In the genomic region with DNA sequence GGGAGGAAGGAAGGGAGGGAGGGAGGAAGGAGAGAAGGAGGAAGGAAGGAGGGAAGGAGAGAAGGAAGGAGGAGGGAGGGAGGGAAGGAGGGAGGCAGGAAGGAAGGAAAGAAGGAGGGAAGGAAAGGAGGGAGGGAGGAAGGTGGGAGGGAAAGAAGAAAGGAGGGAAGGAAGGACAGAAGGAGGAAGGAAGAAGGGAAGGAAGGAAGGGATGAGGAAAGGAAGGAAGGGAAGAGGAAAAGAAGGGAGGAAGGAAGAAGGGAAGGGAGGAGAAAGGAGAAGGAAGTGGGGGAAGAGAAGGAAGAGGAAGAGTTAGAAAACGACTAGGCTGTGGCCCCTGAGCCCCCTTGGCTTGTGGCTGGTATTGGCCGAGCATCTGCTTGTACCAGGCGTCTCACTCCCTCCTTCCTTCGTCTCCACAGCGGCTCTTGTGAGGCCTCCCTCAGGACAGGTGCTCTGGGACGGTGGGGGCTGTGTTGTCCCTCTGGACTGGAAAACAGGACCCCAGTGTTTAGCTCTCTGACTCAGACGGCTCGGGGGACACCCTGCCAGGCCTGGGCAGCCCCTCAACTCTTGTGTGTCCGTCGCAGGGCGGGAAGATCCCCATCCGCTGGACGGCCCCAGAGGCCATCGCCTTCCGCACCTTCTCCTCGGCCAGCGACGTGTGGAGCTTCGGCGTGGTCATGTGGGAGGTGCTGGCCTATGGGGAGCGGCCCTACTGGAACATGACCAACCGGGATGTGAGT, we compare ENCODE assay signal across 2 cellular contexts.
TF ChIP-seq lines count a peak whose summit lies in the region.

No MANE protein-coding gene starts in this region.

TF ChIP-seq in Ishikawa, 13 proteins besides CTCF, POLR2A, EP300 and RAD21 (continued from another document):
- TF ChIP-seq, protein P1, sequence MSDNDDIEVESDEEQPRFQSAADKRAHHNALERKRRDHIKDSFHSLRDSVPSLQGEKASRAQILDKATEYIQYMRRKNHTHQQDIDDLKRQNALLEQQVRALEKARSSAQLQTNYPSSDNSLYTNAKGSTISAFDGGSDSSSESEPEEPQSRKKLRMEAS (IDR thresholded peaks at IDR 0.05): peak; percentile 94
- TF ChIP-seq, protein P2, sequence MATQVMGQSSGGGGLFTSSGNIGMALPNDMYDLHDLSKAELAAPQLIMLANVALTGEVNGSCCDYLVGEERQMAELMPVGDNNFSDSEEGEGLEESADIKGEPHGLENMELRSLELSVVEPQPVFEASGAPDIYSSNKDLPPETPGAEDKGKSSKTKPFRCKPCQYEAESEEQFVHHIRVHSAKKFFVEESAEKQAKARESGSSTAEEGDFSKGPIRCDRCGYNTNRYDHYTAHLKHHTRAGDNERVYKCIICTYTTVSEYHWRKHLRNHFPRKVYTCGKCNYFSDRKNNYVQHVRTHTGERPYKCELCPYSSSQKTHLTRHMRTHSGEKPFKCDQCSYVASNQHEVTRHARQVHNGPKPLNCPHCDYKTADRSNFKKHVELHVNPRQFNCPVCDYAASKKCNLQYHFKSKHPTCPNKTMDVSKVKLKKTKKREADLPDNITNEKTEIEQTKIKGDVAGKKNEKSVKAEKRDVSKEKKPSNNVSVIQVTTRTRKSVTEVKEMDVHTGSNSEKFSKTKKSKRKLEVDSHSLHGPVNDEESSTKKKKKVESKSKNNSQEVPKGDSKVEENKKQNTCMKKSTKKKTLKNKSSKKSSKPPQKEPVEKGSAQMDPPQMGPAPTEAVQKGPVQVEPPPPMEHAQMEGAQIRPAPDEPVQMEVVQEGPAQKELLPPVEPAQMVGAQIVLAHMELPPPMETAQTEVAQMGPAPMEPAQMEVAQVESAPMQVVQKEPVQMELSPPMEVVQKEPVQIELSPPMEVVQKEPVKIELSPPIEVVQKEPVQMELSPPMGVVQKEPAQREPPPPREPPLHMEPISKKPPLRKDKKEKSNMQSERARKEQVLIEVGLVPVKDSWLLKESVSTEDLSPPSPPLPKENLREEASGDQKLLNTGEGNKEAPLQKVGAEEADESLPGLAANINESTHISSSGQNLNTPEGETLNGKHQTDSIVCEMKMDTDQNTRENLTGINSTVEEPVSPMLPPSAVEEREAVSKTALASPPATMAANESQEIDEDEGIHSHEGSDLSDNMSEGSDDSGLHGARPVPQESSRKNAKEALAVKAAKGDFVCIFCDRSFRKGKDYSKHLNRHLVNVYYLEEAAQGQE (IDR thresholded peaks at IDR 0.05; ENCODE audit: low read depth): no peak
- no peak for TF ChIP-seq CREB1 (IDR thresholded peaks at IDR 0.05; ENCODE audit: low read depth)
- no peak for TF ChIP-seq TAF1 (IDR thresholded peaks at IDR 0.05; ENCODE audit: low read depth)
- no peak for TF ChIP-seq TCF12 (IDR thresholded peaks at IDR 0.05; ENCODE audit: low read depth)
- no peak for TF ChIP-seq YY1 (IDR thresholded peaks at IDR 0.05; ENCODE audit: low read depth)
- TF ChIP-seq TEAD4 (IDR thresholded peaks at IDR 0.05): no peak
- TF ChIP-seq, protein P3, sequence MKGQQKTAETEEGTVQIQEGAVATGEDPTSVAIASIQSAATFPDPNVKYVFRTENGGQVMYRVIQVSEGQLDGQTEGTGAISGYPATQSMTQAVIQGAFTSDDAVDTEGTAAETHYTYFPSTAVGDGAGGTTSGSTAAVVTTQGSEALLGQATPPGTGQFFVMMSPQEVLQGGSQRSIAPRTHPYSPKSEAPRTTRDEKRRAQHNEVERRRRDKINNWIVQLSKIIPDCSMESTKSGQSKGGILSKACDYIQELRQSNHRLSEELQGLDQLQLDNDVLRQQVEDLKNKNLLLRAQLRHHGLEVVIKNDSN (IDR thresholded peaks at IDR 0.05): peak; percentile 94
- TF ChIP-seq ZBTB7A (IDR thresholded peaks at IDR 0.05; ENCODE audit: low read depth): no peak

TF ChIP-seq in WTC11, 78 proteins besides CTCF, POLR2A, EP300 and RAD21:
- TF ChIP-seq, protein P3 (CRISPR knock-in tag; IDR thresholded peaks at IDR 0.05): peak; percentile 88
- TF ChIP-seq, protein P4, sequence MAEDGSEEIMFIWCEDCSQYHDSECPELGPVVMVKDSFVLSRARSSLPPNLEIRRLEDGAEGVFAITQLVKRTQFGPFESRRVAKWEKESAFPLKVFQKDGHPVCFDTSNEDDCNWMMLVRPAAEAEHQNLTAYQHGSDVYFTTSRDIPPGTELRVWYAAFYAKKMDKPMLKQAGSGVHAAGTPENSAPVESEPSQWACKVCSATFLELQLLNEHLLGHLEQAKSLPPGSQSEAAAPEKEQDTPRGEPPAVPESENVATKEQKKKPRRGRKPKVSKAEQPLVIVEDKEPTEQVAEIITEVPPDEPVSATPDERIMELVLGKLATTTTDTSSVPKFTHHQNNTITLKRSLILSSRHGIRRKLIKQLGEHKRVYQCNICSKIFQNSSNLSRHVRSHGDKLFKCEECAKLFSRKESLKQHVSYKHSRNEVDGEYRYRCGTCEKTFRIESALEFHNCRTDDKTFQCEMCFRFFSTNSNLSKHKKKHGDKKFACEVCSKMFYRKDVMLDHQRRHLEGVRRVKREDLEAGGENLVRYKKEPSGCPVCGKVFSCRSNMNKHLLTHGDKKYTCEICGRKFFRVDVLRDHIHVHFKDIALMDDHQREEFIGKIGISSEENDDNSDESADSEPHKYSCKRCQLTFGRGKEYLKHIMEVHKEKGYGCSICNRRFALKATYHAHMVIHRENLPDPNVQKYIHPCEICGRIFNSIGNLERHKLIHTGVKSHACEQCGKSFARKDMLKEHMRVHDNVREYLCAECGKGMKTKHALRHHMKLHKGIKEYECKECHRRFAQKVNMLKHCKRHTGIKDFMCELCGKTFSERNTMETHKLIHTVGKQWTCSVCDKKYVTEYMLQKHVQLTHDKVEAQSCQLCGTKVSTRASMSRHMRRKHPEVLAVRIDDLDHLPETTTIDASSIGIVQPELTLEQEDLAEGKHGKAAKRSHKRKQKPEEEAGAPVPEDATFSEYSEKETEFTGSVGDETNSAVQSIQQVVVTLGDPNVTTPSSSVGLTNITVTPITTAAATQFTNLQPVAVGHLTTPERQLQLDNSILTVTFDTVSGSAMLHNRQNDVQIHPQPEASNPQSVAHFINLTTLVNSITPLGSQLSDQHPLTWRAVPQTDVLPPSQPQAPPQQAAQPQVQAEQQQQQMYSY (CRISPR knock-in tag; IDR thresholded peaks at IDR 0.05): peak; percentile 97
- TF ChIP-seq, protein P5, sequence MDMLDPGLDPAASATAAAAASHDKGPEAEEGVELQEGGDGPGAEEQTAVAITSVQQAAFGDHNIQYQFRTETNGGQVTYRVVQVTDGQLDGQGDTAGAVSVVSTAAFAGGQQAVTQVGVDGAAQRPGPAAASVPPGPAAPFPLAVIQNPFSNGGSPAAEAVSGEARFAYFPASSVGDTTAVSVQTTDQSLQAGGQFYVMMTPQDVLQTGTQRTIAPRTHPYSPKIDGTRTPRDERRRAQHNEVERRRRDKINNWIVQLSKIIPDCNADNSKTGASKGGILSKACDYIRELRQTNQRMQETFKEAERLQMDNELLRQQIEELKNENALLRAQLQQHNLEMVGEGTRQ (CRISPR knock-in tag; IDR thresholded peaks at IDR 0.05): peak; percentile 86
- TF ChIP-seq, protein P6, sequence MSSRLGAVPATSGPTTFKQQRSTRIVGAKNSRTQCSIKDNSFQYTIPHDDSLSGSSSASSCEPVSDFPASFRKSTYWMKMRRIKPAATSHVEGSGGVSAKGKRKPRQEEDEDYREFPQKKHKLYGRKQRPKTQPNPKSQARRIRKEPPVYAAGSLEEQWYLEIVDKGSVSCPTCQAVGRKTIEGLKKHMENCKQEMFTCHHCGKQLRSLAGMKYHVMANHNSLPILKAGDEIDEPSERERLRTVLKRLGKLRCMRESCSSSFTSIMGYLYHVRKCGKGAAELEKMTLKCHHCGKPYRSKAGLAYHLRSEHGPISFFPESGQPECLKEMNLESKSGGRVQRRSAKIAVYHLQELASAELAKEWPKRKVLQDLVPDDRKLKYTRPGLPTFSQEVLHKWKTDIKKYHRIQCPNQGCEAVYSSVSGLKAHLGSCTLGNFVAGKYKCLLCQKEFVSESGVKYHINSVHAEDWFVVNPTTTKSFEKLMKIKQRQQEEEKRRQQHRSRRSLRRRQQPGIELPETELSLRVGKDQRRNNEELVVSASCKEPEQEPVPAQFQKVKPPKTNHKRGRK (CRISPR knock-in tag; IDR thresholded peaks at IDR 0.05; ENCODE audit: borderline replicate concordance): peak; percentile 74; the same call in 1 of the 2 replicates
- TF ChIP-seq, protein P7, sequence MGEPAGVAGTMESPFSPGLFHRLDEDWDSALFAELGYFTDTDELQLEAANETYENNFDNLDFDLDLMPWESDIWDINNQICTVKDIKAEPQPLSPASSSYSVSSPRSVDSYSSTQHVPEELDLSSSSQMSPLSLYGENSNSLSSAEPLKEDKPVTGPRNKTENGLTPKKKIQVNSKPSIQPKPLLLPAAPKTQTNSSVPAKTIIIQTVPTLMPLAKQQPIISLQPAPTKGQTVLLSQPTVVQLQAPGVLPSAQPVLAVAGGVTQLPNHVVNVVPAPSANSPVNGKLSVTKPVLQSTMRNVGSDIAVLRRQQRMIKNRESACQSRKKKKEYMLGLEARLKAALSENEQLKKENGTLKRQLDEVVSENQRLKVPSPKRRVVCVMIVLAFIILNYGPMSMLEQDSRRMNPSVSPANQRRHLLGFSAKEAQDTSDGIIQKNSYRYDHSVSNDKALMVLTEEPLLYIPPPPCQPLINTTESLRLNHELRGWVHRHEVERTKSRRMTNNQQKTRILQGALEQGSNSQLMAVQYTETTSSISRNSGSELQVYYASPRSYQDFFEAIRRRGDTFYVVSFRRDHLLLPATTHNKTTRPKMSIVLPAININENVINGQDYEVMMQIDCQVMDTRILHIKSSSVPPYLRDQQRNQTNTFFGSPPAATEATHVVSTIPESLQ (CRISPR knock-in tag; IDR thresholded peaks at IDR 0.05): no peak
- TF ChIP-seq EMX1 (CRISPR knock-in tag; IDR thresholded peaks at IDR 0.05): no peak
- TF ChIP-seq NFYB (CRISPR knock-in tag; conservative IDR thresholded peaks at IDR 0.05; ENCODE audit: low read depth): peak; percentile 50; the same call in 1 of the 2 replicates
